Comparison of ENCODE assay signal across 30 cellular contexts in the genomic region with DNA sequence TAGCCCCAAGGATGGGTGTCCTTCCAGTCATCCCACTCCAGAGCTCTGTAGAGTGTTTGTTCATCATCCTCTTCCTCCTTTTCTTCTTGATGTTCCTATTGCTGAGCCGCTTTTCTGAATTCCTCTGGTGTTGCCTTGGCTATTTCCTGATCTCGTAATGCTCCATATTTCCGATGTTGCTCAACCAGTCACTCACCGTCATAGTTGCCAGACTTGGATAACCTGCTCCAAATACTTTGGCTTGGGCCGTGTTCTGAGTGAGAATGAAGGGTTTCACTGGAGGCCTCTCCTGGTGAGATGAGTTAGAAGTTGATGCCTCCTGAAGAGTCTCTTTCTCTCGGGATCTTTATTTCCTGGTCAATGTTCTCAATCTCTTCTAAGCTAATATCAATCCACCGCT.
"Had no signal": no experiment of that assay in that cellular context is flagged by ENCODE, and none has a peak within 500 bp of the region (broad histone marks: within the 10 kb centered on the region; RNA-seq: fewer than 3 reads in every experiment).

No MANE protein-coding gene starts in this region.

- H3K27ac ChIP-seq: ascending aorta, breast epithelium, coronary artery, dorsolateral prefrontal cortex, epithelial cell of prostate, foreskin keratinocyte, gastrocnemius medialis, heart left ventricle, VCaP had no signal

- H3K9me3 ChIP-seq: ascending aorta, breast epithelium, gastrocnemius medialis, heart left ventricle had no signal

- H3K27ac Mint-ChIP-seq: activated CD8-positive, alpha-beta T cell treated with anti-CD3 and anti-CD28 coated beads for 36 hours; activated naive CD4-positive, alpha-beta T cell treated with anti-CD3 and anti-CD28 coated beads, Interleukin-2, amount 10 ng/mL, durations not matched to agents 7 days and 5 days; activated naive CD8-positive, alpha-beta T cell treated with anti-CD3 and anti-CD28 coated beads, Interleukin-2, amount 10 ng/mL, durations not matched to agents 7 days and 5 days; brain; dendritic cell treated with granulocyte-macrophage colony-stimulating factor and Interleukin-4, amounts not matched to agents 40 ng/mL and 50 ng/mL, for 4 days; endodermal cell; WTC11 had no signal

- H3K4me3 ChIP-seq: ascending aorta, breast epithelium, coronary artery, dorsolateral prefrontal cortex, gastrocnemius medialis, heart left ventricle had no signal

- H3K4me1 Mint-ChIP-seq: activated naive CD4-positive, alpha-beta T cell treated with anti-CD3 and anti-CD28 coated beads, Interleukin-2, amount 10 ng/mL, durations not matched to agents 7 days and 5 days; brain; central memory CD8-positive, alpha-beta T cell; WTC11 had no signal

- FAIRE-seq: TTC549 had no signal

- H3K9me3 Mint-ChIP-seq: activated CD8-positive, alpha-beta T cell treated with anti-CD3 and anti-CD28 coated beads for 36 hours; activated naive CD4-positive, alpha-beta T cell treated with anti-CD3 and anti-CD28 coated beads, Interleukin-2, amount 10 ng/mL, durations not matched to agents 7 days and 5 days; activated naive CD4-positive, alpha-beta T cell treated with anti-CD3 and anti-CD28 coated beads, Interleukin-2, amount 50 U/mL, for 72 hours; activated naive CD8-positive, alpha-beta T cell treated with anti-CD3 and anti-CD28 coated beads, Interleukin-2, amount 10 ng/mL, durations not matched to agents 7 days and 5 days; activated T-cell treated with anti-CD3 and anti-CD28 coated beads, Interleukin-2, amount 50 U/mL, for 4 hours; central memory CD8-positive, alpha-beta T cell; dendritic cell treated with granulocyte-macrophage colony-stimulating factor and Interleukin-4, amounts not matched to agents 40 ng/mL and 50 ng/mL, for 4 days; endodermal cell; WTC11 had no signal

- H3K27me3 ChIP-seq: ascending aorta, breast epithelium, dorsolateral prefrontal cortex, foreskin keratinocyte, gastrocnemius medialis, heart left ventricle had no signal

- H3K4me3 Mint-ChIP-seq: activated CD8-positive, alpha-beta T cell treated with anti-CD3 and anti-CD28 coated beads for 36 hours; activated naive CD4-positive, alpha-beta T cell treated with anti-CD3 and anti-CD28 coated beads, Interleukin-2, amount 10 ng/mL, durations not matched to agents 7 days and 5 days; activated naive CD8-positive, alpha-beta T cell treated with anti-CD3 and anti-CD28 coated beads, Interleukin-2, amount 10 ng/mL, durations not matched to agents 7 days and 5 days; activated T-cell treated with anti-CD3 and anti-CD28 coated beads, Interleukin-2, amount 50 U/mL, for 4 hours; brain; central memory CD8-positive, alpha-beta T cell; dendritic cell treated with granulocyte-macrophage colony-stimulating factor and Interleukin-4, amounts not matched to agents 40 ng/mL and 50 ng/mL, for 4 days; endodermal cell; WTC11 had no signal

- H3K36me3 Mint-ChIP-seq: activated naive CD4-positive, alpha-beta T cell treated with anti-CD3 and anti-CD28 coated beads, Interleukin-2, amount 10 ng/mL, durations not matched to agents 7 days and 5 days; activated naive CD4-positive, alpha-beta T cell treated with anti-CD3 and anti-CD28 coated beads, Interleukin-2, amount 50 U/mL, for 72 hours; brain; WTC11 had no signal

- ATAC-seq: activated CD8-positive, alpha-beta T cell treated with anti-CD3 and anti-CD28 coated beads for 36 hours; activated naive CD4-positive, alpha-beta T cell treated with anti-CD3 and anti-CD28 coated beads, Interleukin-2, amount 50 U/mL, for 72 hours; activated T-cell treated with anti-CD3 and anti-CD28 coated beads, Interleukin-2, amount 50 U/mL, for 4 hours; foreskin keratinocyte; gastrocnemius medialis; heart left ventricle; WTC11 had no signal

- DNase-seq: activated CD4-positive, alpha-beta T cell treated with anti-CD3 and anti-CD28 coated beads for 1 hour; activated CD4-positive, alpha-beta T cell treated with anti-CD3 and anti-CD28 coated beads for 4 hours; activated CD4-positive, alpha-beta T cell treated with anti-CD3 and anti-CD28 coated beads, Interleukin-2, amount 50 U/mL, for 1 hour; activated CD4-positive, alpha-beta T cell treated with anti-CD3 and anti-CD28 coated beads, Interleukin-2, amount 50 U/mL, for 48 hours; activated CD8-positive, alpha-beta memory T cell treated with anti-CD3 and anti-CD28 coated beads for 24 hours; activated CD8-positive, alpha-beta T cell treated with anti-CD3 and anti-CD28 coated beads for 36 hours; activated gamma-delta T cell; activated naive CD4-positive, alpha-beta T cell; activated naive CD4-positive, alpha-beta T cell treated with anti-CD3 and anti-CD28 coated beads, Interleukin-2, amount 10 ng/mL, durations not matched to agents 7 days and 5 days; activated naive CD8-positive, alpha-beta T cell treated with anti-CD3 and anti-CD28 coated beads, Interleukin-2, amount 10 ng/mL, durations not matched to agents 7 days and 5 days; activated T-cell treated with anti-CD3 and anti-CD28 coated beads, Interleukin-2, amount 50 U/mL, for 4 hours; dorsolateral prefrontal cortex; effector memory CD4-positive, alpha-beta T cell; endodermal cell; foreskin keratinocyte; gastrocnemius medialis; glutamatergic neuron; heart left ventricle; T-helper 2 cell had no signal

- H3K27me3 Mint-ChIP-seq: activated CD8-positive, alpha-beta T cell treated with anti-CD3 and anti-CD28 coated beads for 36 hours; dendritic cell treated with granulocyte-macrophage colony-stimulating factor and Interleukin-4, amounts not matched to agents 40 ng/mL and 50 ng/mL, for 4 days had no signal

- H3K4me1 ChIP-seq: ascending aorta, breast epithelium, foreskin keratinocyte, gastrocnemius medialis, heart left ventricle had no signal

- H3K36me3 ChIP-seq: ascending aorta, breast epithelium, gastrocnemius medialis, heart left ventricle had no signal
